ENCODE assay signal across 20 cellular contexts in the genomic region with DNA sequence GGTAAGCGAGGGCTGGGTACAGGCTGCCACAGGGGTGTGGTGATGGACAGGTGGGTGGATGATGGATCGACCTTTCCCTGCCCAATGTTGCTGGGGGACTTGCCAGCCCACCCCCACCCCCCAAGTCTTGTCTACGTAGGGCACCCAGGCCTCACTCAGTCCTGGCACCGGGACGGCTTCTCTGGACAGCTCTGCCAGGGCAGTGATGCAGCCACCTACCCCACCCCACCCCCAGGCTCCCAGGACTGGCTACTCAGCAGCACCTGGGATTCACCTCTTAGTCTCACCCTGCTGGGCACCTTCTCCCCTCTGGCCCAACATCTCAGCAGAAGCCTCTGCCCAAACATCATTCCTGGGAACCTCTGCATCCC. TPM values are rescaled to one million over a fixed set of nuclear protein-coding genes. Genes with fewer than 3 reads are reported as not detected.
A peak's percentile ranks its signal among the peaks of the same experiment; 100 is the strongest.
DNase-seq lines count a peak whose midpoint lies in the region; ATAC-seq and TF ChIP-seq lines count a peak whose summit lies in the region.
"Had no signal": no experiment of that assay in that cellular context is flagged by ENCODE, and none has a peak within 500 bp of the region (broad histone marks: within the 10 kb centered on the region; RNA-seq: fewer than 3 reads in every experiment).

No MANE protein-coding gene starts in this region.

- DNase-seq in natural killer cell: peak; percentile 9
- no peak for DNase-seq in natural killer cell treated with Interleukin-12 subunit alpha and Interleukin-12 subunit beta and Interleukin-15 and Interleukin-18, amount 100 ng/mL, for 72 hours (ENCODE audit: low spot score)
- peak; percentile 15 for DNase-seq in colonic mucosa
- DNase-seq in neural crest cell (ENCODE audit: low read depth, low spot score): no peak
- DNase-seq in type B pancreatic cell (ENCODE audit: extremely low spot score, unreplicated experiment): peak; percentile 65
- DNase-seq in DMS79 treated with DMSO at 0.1 percent for 48 hours (lab: John Stamatoyannopoulos, UW): no peak
- no peak for DNase-seq in NCI-H345 treated with DMSO at 0.1 percent for 48 hours (lab: John Stamatoyannopoulos, UW; ENCODE audit: unreplicated experiment)
- no peak for DNase-seq in NCI-H128 (lab: John Stamatoyannopoulos, UW; ENCODE audit: unreplicated experiment)
- DNase-seq: ACHN, AML-193, NCI-H1436, NCI-H2029 treated with DMSO at 0.1 percent for 48 hours, NCI-H510A, NCI-H82, PC-3 had no signal

- no peak overlapping the region for H3K27ac Mint-ChIP-seq in natural killer cell
- H3K27ac Mint-ChIP-seq in natural killer cell treated with Interleukin-12 subunit alpha and Interleukin-12 subunit beta and Interleukin-15 and Interleukin-18, amount 100 ng/mL, for 72 hours: no peak overlapping the region
- peak overlapping the region; percentile 27 for H3K27ac Mint-ChIP-seq in neural crest cell (ENCODE audit: unreplicated experiment)
- H3K27ac Mint-ChIP-seq in type B pancreatic cell: no peak overlapping the region
- H3K27ac Mint-ChIP-seq: CD14-positive monocyte, GM23338 had no signal

- H3K36me3 ChIP-seq in colonic mucosa: no peaks in the 10 kb centered on the region
- H3K36me3 ChIP-seq: SJCRH30 had no signal

- ATAC-seq in natural killer cell: no peak
- no peak for ATAC-seq in natural killer cell treated with Interleukin-12 subunit alpha and Interleukin-12 subunit beta and Interleukin-15 and Interleukin-18, amount 100 ng/mL, for 72 hours
- ATAC-seq: GM23338, K562, PC-3 had no signal

- H3K9me3 Mint-ChIP-seq in natural killer cell (no peaks in the 10 kb centered on the region), neural crest cell (no peaks in the 10 kb centered on the region), type B pancreatic cell (no peaks in the 10 kb centered on the region)
- H3K9me3 Mint-ChIP-seq in natural killer cell treated with Interleukin-12 subunit alpha and Interleukin-12 subunit beta and Interleukin-15 and Interleukin-18, amount 100 ng/mL, for 72 hours: no peaks in the 10 kb centered on the region

- H3K27me3 Mint-ChIP-seq in natural killer cell (ENCODE audit: low read depth in 2 of 2): no peaks in the 10 kb centered on the region
- no peaks in the 10 kb centered on the region for H3K27me3 Mint-ChIP-seq in natural killer cell treated with Interleukin-12 subunit alpha and Interleukin-12 subunit beta and Interleukin-15 and Interleukin-18, amount 100 ng/mL, for 72 hours
- H3K27me3 Mint-ChIP-seq in neural crest cell (ENCODE audit: low read depth): no peaks in the 10 kb centered on the region
- no peaks in the 10 kb centered on the region for H3K27me3 Mint-ChIP-seq in type B pancreatic cell

- H3K9me3 ChIP-seq in colonic mucosa: no peaks in the 10 kb centered on the region
- H3K9me3 ChIP-seq: SJCRH30 had no signal

- no peak overlapping the region for H3K27ac ChIP-seq in colonic mucosa
- H3K27ac ChIP-seq: RWPE1, SJCRH30 had no signal

- H3K27me3 ChIP-seq in colonic mucosa: no peaks in the 10 kb centered on the region
- H3K27me3 ChIP-seq: SJCRH30 had no signal

- H3K36me3 Mint-ChIP-seq in natural killer cell (no peaks in the 10 kb centered on the region), neural crest cell (ENCODE audit: low read depth) (peaks cover 4% of the 10 kb centered on the region), type B pancreatic cell (no peaks in the 10 kb centered on the region)
- H3K36me3 Mint-ChIP-seq in natural killer cell treated with Interleukin-12 subunit alpha and Interleukin-12 subunit beta and Interleukin-15 and Interleukin-18, amount 100 ng/mL, for 72 hours: no peaks in the 10 kb centered on the region

- H3K4me3 ChIP-seq in colonic mucosa: no peak overlapping the region
- H3K4me3 ChIP-seq: GM23338, K562, SJCRH30 had no signal

- intact Hi-C loops in natural killer cell (cut with micrococcal nuclease) (no loop called here), colonic mucosa (cut with DNase I) (no loop called here)

- TF ChIP-seq CTCF in natural killer cell (IDR thresholded peaks at IDR 0.05) (no peak), colonic mucosa (IDR thresholded peaks at IDR 0.05) (no peak), neural crest cell (conservative IDR thresholded peaks at IDR 0.05) (no peak), type B pancreatic cell (conservative IDR thresholded peaks at IDR 0.05) (no peak)

- no peak overlapping the region for H3K9ac ChIP-seq in colonic mucosa (ENCODE audit: low read depth in 2 of 2, low read length in 2 of 2)

- no peaks in the 10 kb centered on the region for H3K4me1 ChIP-seq in colonic mucosa

- H3K4me3 Mint-ChIP-seq in natural killer cell (no peak overlapping the region), neural crest cell (no peak overlapping the region), type B pancreatic cell (no peak overlapping the region)
- H3K4me3 Mint-ChIP-seq in natural killer cell treated with Interleukin-12 subunit alpha and Interleukin-12 subunit beta and Interleukin-15 and Interleukin-18, amount 100 ng/mL, for 72 hours: no peak overlapping the region
- H3K4me3 Mint-ChIP-seq: GM23338 had no signal

- H3K4me1 Mint-ChIP-seq in natural killer cell (no peaks in the 10 kb centered on the region), neural crest cell (no peaks in the 10 kb centered on the region), type B pancreatic cell (ENCODE audit: unreplicated experiment) (no peaks in the 10 kb centered on the region)
- no peaks in the 10 kb centered on the region for H3K4me1 Mint-ChIP-seq in natural killer cell treated with Interleukin-12 subunit alpha and Interleukin-12 subunit beta and Interleukin-15 and Interleukin-18, amount 100 ng/mL, for 72 hours (ENCODE audit: low read depth in 2 of 2)
- H3K4me1 Mint-ChIP-seq: CD14-positive monocyte, GM23338 had no signal

RNA-seq across cellular contexts. Expression of a gene that starts 55.7 kb away (rescaled TPM):
- total RNA-seq in natural killer cell (10 to 100 TPM; 43.8 to 51.5 (median 46.6) TPM), colonic mucosa (10 to 100 TPM; 12.3 to 18.1 TPM), neural crest cell (13.0 and 15.9 TPM in 2 replicates), type B pancreatic cell (ENCODE audit: low replicate concordance) (13.4 and 16.8 TPM in 2 replicates)
- total RNA-seq in natural killer cell treated with Interleukin-12 subunit alpha and Interleukin-12 subunit beta and Interleukin-15 and Interleukin-18, amount 100 ng/mL, for 72 hours: 10 to 100 TPM; 13.0 to 40.9 TPM

RNA-seq across cellular contexts. Expression of a gene that starts 58.1 kb away (rescaled TPM):
- total RNA-seq in natural killer cell (10 to 100 TPM; 13.5 to 25.2 (median 18.5) TPM), colonic mucosa (1 to 10 TPM; 3.9 to 5.3 TPM), neural crest cell (5.0 and 6.1 TPM in 2 replicates), type B pancreatic cell (ENCODE audit: low replicate concordance) (4.3 and 6.4 TPM in 2 replicates)
- total RNA-seq in natural killer cell treated with Interleukin-12 subunit alpha and Interleukin-12 subunit beta and Interleukin-15 and Interleukin-18, amount 100 ng/mL, for 72 hours: 1 to 10 TPM; 6.1 to 6.3 TPM

Comparison
In these comparisons a context has a peak if more than half of its experiments do, and no peak if none do; other contexts are left out.
1. DNase-seq: peak in natural killer cell (single experiment), colonic mucosa (single experiment) and type B pancreatic cell (single experiment); none in natural killer cell treated with Interleukin-12 subunit alpha and Interleukin-12 subunit beta and Interleukin-15 and Interleukin-18, amount 100 ng/mL, for 72 hours (single experiment), neural crest cell (single experiment), DMS79 treated with DMSO at 0.1 percent for 48 hours (single experiment), NCI-H345 treated with DMSO at 0.1 percent for 48 hours (single experiment) and NCI-H128 (single experiment).